ENCODE assay signal across 14 cellular contexts in the genomic region with DNA sequence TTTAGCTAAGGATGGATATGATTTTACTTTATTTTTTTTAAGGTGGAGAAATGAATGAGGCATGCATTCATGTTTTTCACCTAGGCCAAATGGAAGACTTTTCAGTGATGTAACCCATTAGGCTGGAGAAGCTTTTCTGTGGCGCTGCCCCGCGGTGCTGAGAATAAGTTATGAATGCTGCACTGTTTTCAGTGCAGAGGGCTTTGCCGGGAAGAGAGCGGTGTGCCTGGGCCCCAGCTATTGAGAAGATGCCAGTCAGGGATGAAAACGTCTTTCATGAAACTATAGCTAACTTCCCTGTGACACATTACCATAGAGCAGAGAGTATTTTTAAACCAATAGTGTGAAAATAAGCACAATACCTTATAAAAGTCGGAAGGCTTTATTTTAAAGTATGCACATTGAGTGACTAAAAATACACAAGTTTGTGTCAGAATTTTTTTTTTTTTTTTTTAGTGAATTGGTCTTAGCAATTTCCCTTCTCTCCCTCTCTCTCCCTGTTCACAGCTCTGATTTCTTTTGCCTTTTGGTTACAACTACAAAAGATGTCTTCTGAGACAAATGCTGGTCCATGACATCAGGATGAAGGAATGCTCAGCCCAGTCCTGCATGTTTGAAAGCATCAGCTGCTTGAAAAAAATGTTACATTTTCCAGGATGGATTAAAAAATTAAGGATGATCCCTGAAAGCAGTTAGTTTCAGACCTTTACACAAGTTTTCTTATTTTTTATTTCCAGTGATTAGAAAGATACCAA. TPM values are rescaled to one million over a fixed set of nuclear protein-coding genes. Genes with fewer than 3 reads are reported as not detected.
A peak's percentile ranks its signal among the peaks of the same experiment; 100 is the strongest.
DNase-seq lines count a peak whose midpoint lies in the region; ATAC-seq and TF ChIP-seq lines count a peak whose summit lies in the region.
"Had no signal": no experiment of that assay in that cellular context is flagged by ENCODE, and none has a peak within 500 bp of the region (broad histone marks: within the 10 kb centered on the region; RNA-seq: fewer than 3 reads in every experiment).

No MANE protein-coding gene starts in this region.

- no peak for ATAC-seq in GM18498 (IDR thresholded peaks at IDR 0.05; ENCODE audit: unreplicated experiment)
- ATAC-seq in natural killer cell treated with Interleukin-12 subunit alpha and Interleukin-12 subunit beta and Interleukin-15 and Interleukin-18, amount 100 ng/mL, for 72 hours: no peak

- H3K9ac ChIP-seq in Karpas-422 (ENCODE audit: low read length): no peak overlapping the region

- H3K27me3 ChIP-seq in Karpas-422 (ENCODE audit: low read length): no peaks in the 10 kb centered on the region
- H3K27me3 ChIP-seq: SJSA1 had no signal

- no peaks in the 10 kb centered on the region for H3K27me3 Mint-ChIP-seq in nephron (ENCODE audit: low read depth)
- H3K27me3 Mint-ChIP-seq in natural killer cell treated with Interleukin-12 subunit alpha and Interleukin-12 subunit beta and Interleukin-15 and Interleukin-18, amount 100 ng/mL, for 72 hours: no peaks in the 10 kb centered on the region
- H3K27me3 Mint-ChIP-seq: activated CD4-positive, alpha-beta memory T cell treated with anti-CD3 and anti-CD28 coated beads for 36 hours; activated naive CD8-positive, alpha-beta T cell treated with anti-CD3 and anti-CD28 coated beads for 36 hours; B cell had no signal

- no peak overlapping the region for H3K4me3 ChIP-seq in Karpas-422 (ENCODE audit: low read length)
- H3K4me3 ChIP-seq: SJSA1 had no signal

- H3K9me2 ChIP-seq in Karpas-422 (replicated peaks; ENCODE audit: insufficient read depth, low read length): no peaks in the 10 kb centered on the region

- peak overlapping the region in 2 of 3 experiments; percentile 5 to 20 for H3K27ac Mint-ChIP-seq in nephron
- no peak overlapping the region for H3K27ac Mint-ChIP-seq in natural killer cell treated with Interleukin-12 subunit alpha and Interleukin-12 subunit beta and Interleukin-15 and Interleukin-18, amount 100 ng/mL, for 72 hours
- H3K27ac Mint-ChIP-seq: activated CD4-positive, alpha-beta memory T cell treated with anti-CD3 and anti-CD28 coated beads for 36 hours; activated naive CD8-positive, alpha-beta T cell treated with anti-CD3 and anti-CD28 coated beads for 36 hours; B cell had no signal

- H2AFZ ChIP-seq in Karpas-422 (ENCODE audit: low read length): no peak overlapping the region

- DNase-seq in AG20443 (ENCODE audit: low spot score): peak; percentile 59
- peak; percentile 36 for DNase-seq in RPMI7951 (ENCODE audit: low read depth)
- peak; percentile 35 for DNase-seq in fibroblast of peridontal ligament (ENCODE audit: extremely low read depth)
- DNase-seq in CD1c-positive myeloid dendritic cell (ENCODE audit: extremely low spot score): no peak
- DNase-seq in Karpas-422: no peak
- DNase-seq in natural killer cell treated with Interleukin-12 subunit alpha and Interleukin-12 subunit beta and Interleukin-15 and Interleukin-18, amount 100 ng/mL, for 72 hours (ENCODE audit: low spot score): no peak
- DNase-seq: activated CD4-positive, alpha-beta memory T cell treated with anti-CD3 and anti-CD28 coated beads for 36 hours; activated naive CD8-positive, alpha-beta T cell treated with anti-CD3 and anti-CD28 coated beads for 36 hours; erythroblast; stimulated activated naive CD4-positive, alpha-beta T cell treated with Interleukin-2 at 50 U/mL for 16 hours had no signal

- H3K27ac ChIP-seq in Karpas-422 (ENCODE audit: low read length): no peak overlapping the region
- H3K27ac ChIP-seq: SJSA1 had no signal

- H3K36me3 ChIP-seq in Karpas-422 (ENCODE audit: insufficient read depth, low read length): no peaks in the 10 kb centered on the region
- H3K36me3 ChIP-seq: SJSA1 had no signal

- no peaks in the 10 kb centered on the region for H4K20me1 ChIP-seq in Karpas-422 (ENCODE audit: insufficient read depth, low read depth, low read length)

- H3K4me3 Mint-ChIP-seq in nephron: no peak overlapping the region
- H3K4me3 Mint-ChIP-seq in natural killer cell treated with Interleukin-12 subunit alpha and Interleukin-12 subunit beta and Interleukin-15 and Interleukin-18, amount 100 ng/mL, for 72 hours: no peak overlapping the region
- H3K4me3 Mint-ChIP-seq: activated CD4-positive, alpha-beta memory T cell treated with anti-CD3 and anti-CD28 coated beads for 36 hours; activated naive CD8-positive, alpha-beta T cell treated with anti-CD3 and anti-CD28 coated beads for 36 hours; B cell had no signal

- H3K4me1 ChIP-seq in Karpas-422 (ENCODE audit: low read length): no peaks in the 10 kb centered on the region
- H3K4me1 ChIP-seq: SJSA1 had no signal

- no peak for TF ChIP-seq CTCF in nephron (IDR thresholded peaks at IDR 0.05; ENCODE audit: unreplicated experiment in 3 of 3)

- H3K4me1 Mint-ChIP-seq in nephron: peaks cover 11% of the 10 kb centered on the region
- no peaks in the 10 kb centered on the region for H3K4me1 Mint-ChIP-seq in natural killer cell treated with Interleukin-12 subunit alpha and Interleukin-12 subunit beta and Interleukin-15 and Interleukin-18, amount 100 ng/mL, for 72 hours (ENCODE audit: low read depth in 2 of 2)
- H3K4me1 Mint-ChIP-seq: activated naive CD8-positive, alpha-beta T cell treated with anti-CD3 and anti-CD28 coated beads for 36 hours; B cell had no signal

- H3K4me2 ChIP-seq in Karpas-422 (ENCODE audit: low read depth, low read length, poor library complexity, severe bottlenecking): no peak overlapping the region

- H3K36me3 Mint-ChIP-seq in nephron (ENCODE audit: low read depth): no peaks in the 10 kb centered on the region
- peaks cover 8% of the 10 kb centered on the region for H3K36me3 Mint-ChIP-seq in natural killer cell treated with Interleukin-12 subunit alpha and Interleukin-12 subunit beta and Interleukin-15 and Interleukin-18, amount 100 ng/mL, for 72 hours
- H3K36me3 Mint-ChIP-seq: activated CD4-positive, alpha-beta memory T cell treated with anti-CD3 and anti-CD28 coated beads for 36 hours; activated naive CD8-positive, alpha-beta T cell treated with anti-CD3 and anti-CD28 coated beads for 36 hours had no signal

- peaks cover 3% of the 10 kb centered on the region for H3K9me3 Mint-ChIP-seq in nephron
- peaks cover 16% of the 10 kb centered on the region for H3K9me3 Mint-ChIP-seq in natural killer cell treated with Interleukin-12 subunit alpha and Interleukin-12 subunit beta and Interleukin-15 and Interleukin-18, amount 100 ng/mL, for 72 hours

- H3K9me3 ChIP-seq in Karpas-422 (ENCODE audit: low read length): no peaks in the 10 kb centered on the region
- H3K9me3 ChIP-seq: SJSA1 had no signal

- H3K79me2 ChIP-seq in Karpas-422 (ENCODE audit: low read length): no peaks in the 10 kb centered on the region

RNA-seq across cellular contexts. Expression of a gene that starts 48.3 kb away (rescaled TPM):
- total RNA-seq in RPMI7951 (2014; rRNA removed; shearing (Covaris generic)): 0.29 and 0.48 TPM in 2 replicates
- 1.6 and 6.9 TPM in 2 replicates for total RNA-seq in Karpas-422 (2014; rRNA removed; shearing (Covaris generic); ENCODE audit: low replicate concordance)
- not detected for total RNA-seq in natural killer cell treated with Interleukin-12 subunit alpha and Interleukin-12 subunit beta and Interleukin-15 and Interleukin-18, amount 100 ng/mL, for 72 hours
- total RNA-seq: activated CD4-positive, alpha-beta memory T cell treated with anti-CD3 and anti-CD28 coated beads for 36 hours; activated naive CD8-positive, alpha-beta T cell treated with anti-CD3 and anti-CD28 coated beads for 36 hours; B cell had no signal

Comparison
In these comparisons a context has a peak if more than half of its experiments do, and no peak if none do; other contexts are left out.
1. DNase-seq: peak in AG20443 (single experiment), RPMI7951 (single experiment) and fibroblast of peridontal ligament (single experiment); none in CD1c-positive myeloid dendritic cell (single experiment), Karpas-422 (single experiment) and natural killer cell treated with Interleukin-12 subunit alpha and Interleukin-12 subunit beta and Interleukin-15 and Interleukin-18, amount 100 ng/mL, for 72 hours (single experiment).
2. H3K27ac Mint-ChIP-seq: peak in nephron (2 of 3); none in natural killer cell treated with Interleukin-12 subunit alpha and Interleukin-12 subunit beta and Interleukin-15 and Interleukin-18, amount 100 ng/mL, for 72 hours (0 of 2).